In genomic region chr1:40845895-40846294, GRCh38 we compare ENCODE assay signal across 1 cellular context.
TF ChIP-seq lines count a peak whose summit lies in the region.

No MANE protein-coding gene starts in this region.

TF ChIP-seq in K562, 482 proteins besides CTCF, POLR2A, EP300 and RAD21 (continued from another document):
- no peak for TF ChIP-seq CHCHD3 (CRISPR knock-in tag; IDR thresholded peaks at IDR 0.05)
